Comparison of ENCODE assay signal across 16 cellular contexts in genomic region chr19:10611907-10612306, GRCh38. TPM values are rescaled to one million over a fixed set of nuclear protein-coding genes. Genes with fewer than 3 reads are reported as not detected.
DNase-seq lines count a peak whose midpoint lies in the region; ATAC-seq and TF ChIP-seq lines count a peak whose summit lies in the region.
"Had no signal": no experiment of that assay in that cellular context is flagged by ENCODE, and none has a peak within 500 bp of the region (broad histone marks: within the 10 kb centered on the region; RNA-seq: fewer than 3 reads in every experiment).

No MANE protein-coding gene starts in this region.

- DNase-seq in D341Med (ENCODE audit: low spot score) (peak; percentile 72), RWPE1 (ENCODE audit: low spot score) (no peak), immature natural killer cell (no peak), left colon (no peak)
- no peak for DNase-seq in stimulated activated CD4-positive, alpha-beta T cell treated with anti-CD3 and anti-CD28 coated beads, Interleukin-4, amount 100 ng/mL, for 24 hours
- DNase-seq: activated CD4-positive, alpha-beta T cell treated with anti-CD3 and anti-CD28 coated beads, Interleukin-2, amount 10 ng/mL, durations not matched to agents 7 days and 5 days; activated naive CD4-positive, alpha-beta T cell treated with Interleukin-2 at 50 U/mL for 16 hours; cortex of kidney; DMS 273 treated with DMSO at 0.1 percent for 48 hours had no signal

- H3K27ac ChIP-seq in RWPE1 (peak overlapping the region; percentile 75), subcutaneous abdominal adipose tissue (ENCODE audit: low read depth, low read length) (peak overlapping the region; percentile 51)
- H3K27ac ChIP-seq: PC-9 had no signal

- H3K4me3 ChIP-seq in subcutaneous abdominal adipose tissue (ENCODE audit: low read depth in 1 of 5, low read length in 5 of 5): no peak overlapping the region
- H3K4me3 ChIP-seq: gastroesophageal sphincter, lung, PC-9 had no signal

- H3K9me3 Mint-ChIP-seq in immature natural killer cell: no peaks in the 10 kb centered on the region
- H3K9me3 Mint-ChIP-seq: activated CD4-positive, alpha-beta T cell treated with anti-CD3 and anti-CD28 coated beads, Interleukin-2, amount 10 ng/mL, durations not matched to agents 7 days and 5 days; stimulated activated effector memory CD8-positive, alpha-beta T cell treated with anti-CD3 and anti-CD28 coated beads, Interleukin-12 subunit alpha, Interleukin-12 subunit beta, amount 100 ng/mL, for 72 hours had no signal

- ATAC-seq in left colon: no peak
- no peak for ATAC-seq in HG03378 (IDR thresholded peaks at IDR 0.05; ENCODE audit: unreplicated experiment)
- no peak for ATAC-seq in HG03039 (IDR thresholded peaks at IDR 0.05; ENCODE audit: unreplicated experiment)
- ATAC-seq: stimulated activated effector memory CD8-positive, alpha-beta T cell treated with anti-CD3 and anti-CD28 coated beads, Interleukin-12 subunit alpha, Interleukin-12 subunit beta, amount 100 ng/mL, for 72 hours had no signal

- TF ChIP-seq CTCF in RWPE1 (conservative IDR thresholded peaks at IDR 0.05; ENCODE audit: low read depth): no peak

- peaks cover 0 to 1% (median 0%) of the 10 kb centered on the region in 3 donors for H3K27me3 Mint-ChIP-seq in immature natural killer cell (ENCODE audit: low read depth in 3 of 3)
- H3K27me3 Mint-ChIP-seq: activated CD4-positive, alpha-beta T cell treated with anti-CD3 and anti-CD28 coated beads, Interleukin-2, amount 10 ng/mL, durations not matched to agents 7 days and 5 days had no signal

- no peaks in the 10 kb centered on the region for H3K9me3 ChIP-seq in subcutaneous abdominal adipose tissue (ENCODE audit: control insufficient read depth in 5 of 5, low read length in 5 of 5)
- H3K9me3 ChIP-seq: gastroesophageal sphincter had no signal

- CTCF ChIA-PET in RWPE1 (lab: Yijun Ruan, JAX): no interaction called here

- peaks cover 5 to 36% (median 21%) of the 10 kb centered on the region in 5 donors for H3K4me1 ChIP-seq in subcutaneous abdominal adipose tissue (ENCODE audit: control insufficient read depth in 5 of 5, insufficient read depth in 5 of 5, low read length in 5 of 5)

- POLR2A ChIA-PET in RWPE1 (lab: Yijun Ruan, JAX; ENCODE audit: low non-redundant PET): no interaction called here

- peak overlapping the region in 4 of 6 donors; percentile 62 to 89 (median 84) for H3K27ac Mint-ChIP-seq in immature natural killer cell
- H3K27ac Mint-ChIP-seq: stimulated activated effector memory CD8-positive, alpha-beta T cell treated with anti-CD3 and anti-CD28 coated beads, Interleukin-12 subunit alpha, Interleukin-12 subunit beta, amount 100 ng/mL, for 72 hours had no signal

- no peaks in the 10 kb centered on the region for H3K27me3 ChIP-seq in subcutaneous abdominal adipose tissue (ENCODE audit: control insufficient read depth in 5 of 5, insufficient read depth in 4 of 5, low read length in 5 of 5)
- H3K27me3 ChIP-seq: gastroesophageal sphincter had no signal

- intact Hi-C loops in left colon (cut with DNase I, micrococcal nuclease): no loop called here

- no peak overlapping the region for H3K9ac ChIP-seq in subcutaneous abdominal adipose tissue (ENCODE audit: low read length in 5 of 5)

- H3K36me3 Mint-ChIP-seq in immature natural killer cell: no peaks in the 10 kb centered on the region

- H3K4me3 Mint-ChIP-seq in immature natural killer cell: peak overlapping the region in 2 of 5 donors; percentile 16 to 17
- H3K4me3 Mint-ChIP-seq: activated CD4-positive, alpha-beta T cell treated with anti-CD3 and anti-CD28 coated beads, Interleukin-2, amount 10 ng/mL, durations not matched to agents 7 days and 5 days; stimulated activated effector memory CD8-positive, alpha-beta T cell treated with anti-CD3 and anti-CD28 coated beads, Interleukin-12 subunit alpha, Interleukin-12 subunit beta, amount 100 ng/mL, for 72 hours had no signal

- peaks cover 61 to 63% of the 10 kb centered on the region in 2 donors for H3K4me1 Mint-ChIP-seq in immature natural killer cell

- no peaks in the 10 kb centered on the region for H3K36me3 ChIP-seq in subcutaneous abdominal adipose tissue (ENCODE audit: control insufficient read depth in 5 of 5, insufficient read depth in 5 of 5, low read length in 5 of 5)
- H3K36me3 ChIP-seq: gastroesophageal sphincter had no signal

RNA-seq across cellular contexts. Expression of gene SLC44A2, which starts 13.4 kb away (rescaled TPM):
- 100 to 1,000 TPM; 195 to 449 (median 327) TPM for polyA plus RNA-seq in immature natural killer cell
- total RNA-seq in left colon: 100 to 1,000 TPM; 124 to 153 TPM

RNA-seq across cellular contexts. Expression of gene AP1M2, which starts 24.8 kb away (rescaled TPM):
- polyA plus RNA-seq in immature natural killer cell: 1 to 10 TPM in 1 of 3 donors, not detected in 2; 1.8 TPM
- 100 to 1,000 TPM; 116 to 158 TPM for total RNA-seq in left colon
- total RNA-seq: activated CD4-positive, alpha-beta T cell treated with anti-CD3 and anti-CD28 coated beads, Interleukin-2, amount 10 ng/mL, durations not matched to agents 7 days and 5 days had no signal

RNA-seq across cellular contexts. Expression of gene ILF3, which starts 42.2 kb away (rescaled TPM):
- polyA plus RNA-seq in immature natural killer cell: 100 to 1,000 TPM in 1 of 3 donors, 10 to 100 TPM in 2; 33.7 to 107 (median 52.2) TPM
- 100 to 1,000 TPM; 129 to 181 TPM for total RNA-seq in left colon

RNA-seq across cellular contexts. Expression of gene CDKN2D, which starts 43.1 kb away (rescaled TPM):
- polyA plus RNA-seq in immature natural killer cell: 100 to 1,000 TPM; 253 to 474 (median 308) TPM
- 10 to 100 TPM in 1 of 2 donors, 1 to 10 TPM in 1; 9.3 to 12.5 TPM for total RNA-seq in left colon

RNA-seq across cellular contexts. Expression of gene KRI1, which starts 46.1 kb away (rescaled TPM):
- polyA plus RNA-seq in immature natural killer cell: 10 to 100 TPM in 2 of 3 donors, 1 to 10 TPM in 1; 5.7 to 44.4 (median 10.1) TPM
- total RNA-seq in left colon: 10 to 100 TPM; 12.9 to 14.9 TPM
